Comparison of ENCODE assay signal across 8 cellular contexts in genomic region chr21:45981154-45981606, GRCh38. TPM values are rescaled to one million over a fixed set of nuclear protein-coding genes. Genes with fewer than 3 reads are reported as not detected.
DNase-seq lines count a peak whose midpoint lies in the region; ATAC-seq and TF ChIP-seq lines count a peak whose summit lies in the region.

No MANE protein-coding gene starts in this region.

- ATAC-seq in activated naive CD8-positive, alpha-beta T cell treated with anti-CD3 and anti-CD28 coated beads, Interleukin-2, amount 50 U/mL, for 24 hours, result peak; percentile 51
- peak; percentile 56 for ATAC-seq in Right ventricle myocardium inferior
- peak; percentile 71 for ATAC-seq in omental fat pad (ENCODE audit: low FRiP score)
- ATAC-seq in HG02870 (IDR thresholded peaks at IDR 0.05; ENCODE audit: unreplicated experiment), result no peak

- intact Hi-C loops in Right ventricle myocardium inferior (cut with DNase I), result no loop called here
- intact Hi-C loops in transverse colon (cut with DNase I; ENCODE audit: low total_unique reads), result loop anchor here (2.0 kb wide), 1 partner anchor 76 kb away; no protein-coding TSS in a partner anchor

- no peaks in the 10 kb centered on the region for H3K9me3 Mint-ChIP-seq in CD8-positive, alpha-beta memory T cell
- no peaks in the 10 kb centered on the region for H3K9me3 Mint-ChIP-seq in activated naive CD8-positive, alpha-beta T cell treated with anti-CD3 and anti-CD28 coated beads, Interleukin-2, amount 50 U/mL, for 24 hours

- CTCF ChIA-PET in CD8-positive, alpha-beta memory T cell (lab: Charles Lee), result no interaction called here

- no peak overlapping the region for H3K27ac ChIP-seq in CD8-positive, alpha-beta memory T cell (ENCODE audit: low read depth, low read length)
- H3K27ac ChIP-seq in SJCRH30 (no peak overlapping the region), transverse colon (peak overlapping the region; percentile 86 to 96 (median 90))

- in situ Hi-C loops in transverse colon (cut with MboI; ENCODE audit: low pct_ligation_motif_present in 1 of 4, low pct_unique_long_range_greater_than_20kb in 1 of 4, low sequenced_read_pairs in 3 of 4), result no loop called here

- POLR2A ChIA-PET in CD8-positive, alpha-beta memory T cell (lab: Charles Lee), result no interaction called here

- TF ChIP-seq EP300 in transverse colon (IDR thresholded peaks at IDR 0.05; ENCODE audit: low read depth), result no peak

- no peak overlapping the region for H3K27ac Mint-ChIP-seq in CD8-positive, alpha-beta memory T cell
- H3K27ac Mint-ChIP-seq in activated naive CD8-positive, alpha-beta T cell treated with anti-CD3 and anti-CD28 coated beads, Interleukin-2, amount 50 U/mL, for 24 hours, result no peak overlapping the region

- H3K27me3 Mint-ChIP-seq in CD8-positive, alpha-beta memory T cell, result peaks cover 5 to 7% of the 10 kb centered on the region in 2 donors
- H3K27me3 Mint-ChIP-seq in activated naive CD8-positive, alpha-beta T cell treated with anti-CD3 and anti-CD28 coated beads, Interleukin-2, amount 50 U/mL, for 24 hours, result peaks cover 8% of the 10 kb centered on the region

- no peaks in the 10 kb centered on the region for H3K36me3 ChIP-seq in CD8-positive, alpha-beta memory T cell (ENCODE audit: insufficient read depth, low read length)
- no peaks in the 10 kb centered on the region for H3K36me3 ChIP-seq in SJCRH30
- H3K36me3 ChIP-seq in transverse colon, result no peaks in the 10 kb centered on the region

- peaks cover 11% of the 10 kb centered on the region for H3K4me1 ChIP-seq in CD8-positive, alpha-beta memory T cell (ENCODE audit: insufficient read depth, low read length)
- peaks cover 9% of the 10 kb centered on the region for H3K4me1 ChIP-seq in SJCRH30
- peaks cover 8 to 54% (median 21%) of the 10 kb centered on the region in 4 donors for H3K4me1 ChIP-seq in transverse colon

- DNase-seq in CD8-positive, alpha-beta memory T cell, result peak; percentile 36 to 75 (median 48)
- DNase-seq in HuH-7.5 (ENCODE audit: low spot score), result peak; percentile 77
- peak; percentile 75 for DNase-seq in SJCRH30
- DNase-seq in activated naive CD8-positive, alpha-beta T cell treated with anti-CD3 and anti-CD28 coated beads, Interleukin-2, amount 50 U/mL, for 24 hours, result peak; percentile 64
- DNase-seq in Right ventricle myocardium inferior (ENCODE audit: missing footprints), result peak; percentile 91
- DNase-seq in omental fat pad (ENCODE audit: low spot score), result no peak
- DNase-seq in transverse colon, result peak; percentile 73

- no peak for TF ChIP-seq CTCF in omental fat pad (IDR thresholded peaks at IDR 0.05)
- TF ChIP-seq CTCF in transverse colon (IDR thresholded peaks at IDR 0.05), result no peak

- no peaks in the 10 kb centered on the region for H3K9me3 ChIP-seq in CD8-positive, alpha-beta memory T cell (ENCODE audit: low read length)
- no peaks in the 10 kb centered on the region for H3K9me3 ChIP-seq in SJCRH30 (replicated peaks)
- H3K9me3 ChIP-seq in transverse colon, result no peaks in the 10 kb centered on the region

- WGBS in transverse colon (ENCODE audit: low coverage in 1 of 2), 2 donors, result 0 to 1% methylated on average over 2 to 26 of the region's 29 CpGs

- peaks cover 3 to 10% (median 9%) of the 10 kb centered on the region in 3 donors for H3K4me1 Mint-ChIP-seq in CD8-positive, alpha-beta memory T cell
- peaks cover 15% of the 10 kb centered on the region for H3K4me1 Mint-ChIP-seq in activated naive CD8-positive, alpha-beta T cell treated with anti-CD3 and anti-CD28 coated beads, Interleukin-2, amount 50 U/mL, for 24 hours

- H3K4me3 ChIP-seq in CD8-positive, alpha-beta memory T cell (ENCODE audit: low read length), result peak overlapping the region; percentile 44
- peak overlapping the region; percentile 38 for H3K4me3 ChIP-seq in SJCRH30
- peak overlapping the region; percentile 14 to 44 (median 27) for H3K4me3 ChIP-seq in transverse colon

- peaks cover 3% of the 10 kb centered on the region for H3K27me3 ChIP-seq in CD8-positive, alpha-beta memory T cell (ENCODE audit: insufficient read depth, low read length, poor library complexity, severe bottlenecking)
- H3K27me3 ChIP-seq in SJCRH30 (no peaks in the 10 kb centered on the region), transverse colon (peaks cover 42% of the 10 kb centered on the region)

- H3K36me3 Mint-ChIP-seq in CD8-positive, alpha-beta memory T cell, result peaks cover 0 to 4% (median 3%) of the 10 kb centered on the region in 3 donors
- peaks cover 4% of the 10 kb centered on the region for H3K36me3 Mint-ChIP-seq in activated naive CD8-positive, alpha-beta T cell treated with anti-CD3 and anti-CD28 coated beads, Interleukin-2, amount 50 U/mL, for 24 hours (ENCODE audit: low read depth)

- H3K4me3 Mint-ChIP-seq in CD8-positive, alpha-beta memory T cell, result no peak overlapping the region
- H3K4me3 Mint-ChIP-seq in activated naive CD8-positive, alpha-beta T cell treated with anti-CD3 and anti-CD28 coated beads, Interleukin-2, amount 50 U/mL, for 24 hours, result no peak overlapping the region

- peak; percentile 39 for TF ChIP-seq POLR2A in transverse colon (IDR thresholded peaks at IDR 0.05)

RNA-seq across cellular contexts. Expression of gene COL6A1, which starts 0.4 kb away (rescaled TPM):
- 10 to 100 TPM; 12.1 to 13.1 TPM for total RNA-seq in CD8-positive, alpha-beta memory T cell
- 1.6 TPM for polyA plus RNA-seq in CD8-positive, alpha-beta memory T cell
- 12.6 and 13.3 TPM in 2 replicates for total RNA-seq in SJCRH30 (2014; rRNA removed; shearing (Covaris generic))
- total RNA-seq in Right ventricle myocardium inferior (228 TPM), omental fat pad (1,000 to 10,000 TPM in 1 of 4 donors, 100 to 1,000 TPM in 3; 410 to 1,024 (median 521) TPM), transverse colon (100 to 1,000 TPM; 166 to 580 (median 346) TPM)

Comparison
In these comparisons a context has a peak if more than half of its experiments do, and no peak if none do; other contexts are left out.
1. H3K27ac ChIP-seq: peak in transverse colon (4 of 4); none in CD8-positive, alpha-beta memory T cell (single experiment) and SJCRH30 (single experiment).
2. RNA of gene COL6A1, which starts 0.4 kb away (total RNA-seq): 410 to 1,024 TPM in omental fat pad, 166 to 580 TPM in transverse colon and 228 TPM in Right ventricle myocardium inferior (single experiment); 12.1 to 13.1 TPM in CD8-positive, alpha-beta memory T cell and 12.6 to 13.3 TPM in SJCRH30; every median in the first group is over 10 times any median in the second.
3. Peak in every context shown above with its lines, with median percentiles within 50 percentile points of each other: H3K4me3 ChIP-seq.